Comparison of ENCODE assay signal across 8 cellular contexts in the genomic region with DNA sequence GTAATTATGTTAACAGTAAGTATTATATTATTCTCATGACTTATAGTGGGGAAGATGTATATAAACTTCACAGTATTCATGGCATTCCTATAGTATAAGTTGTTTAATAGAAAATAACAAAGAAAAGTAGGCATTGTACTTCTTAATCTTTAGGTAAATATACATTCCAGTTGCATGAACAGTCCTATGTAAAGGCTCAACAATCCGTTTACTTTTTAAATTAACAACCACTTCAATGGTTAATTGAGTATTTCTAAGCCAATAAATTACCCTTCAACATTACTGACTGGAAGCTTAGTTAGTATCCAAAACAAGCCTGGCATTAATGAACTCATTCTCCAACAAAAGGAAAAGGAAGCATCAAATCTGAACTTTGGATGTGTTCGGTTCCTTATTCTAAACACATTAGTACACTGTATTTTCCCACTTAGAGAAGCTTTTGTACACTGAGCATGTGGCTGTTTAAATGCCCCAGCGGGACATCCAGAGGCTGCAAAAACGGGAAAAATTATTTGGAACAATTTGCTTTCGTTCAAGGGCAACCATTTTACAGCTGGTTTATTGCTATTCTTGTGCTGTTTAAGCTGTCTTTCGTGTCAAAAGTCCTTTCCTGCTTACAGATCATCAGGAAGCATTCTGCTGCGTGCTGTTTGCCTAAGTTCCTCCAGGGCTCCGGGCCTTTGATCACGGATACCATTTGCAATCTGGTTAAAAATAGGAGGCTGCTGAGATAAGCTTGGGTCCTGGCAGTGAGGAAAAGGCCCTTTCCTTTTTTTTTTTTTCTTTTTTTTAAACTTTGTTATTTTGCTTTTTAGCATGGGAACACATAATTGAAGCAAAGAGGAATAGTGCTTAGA.
A peak's percentile ranks its signal among the peaks of the same experiment; 100 is the strongest.
DNase-seq lines count a peak whose midpoint lies in the region; ATAC-seq, FAIRE-seq and TF ChIP-seq lines count a peak whose summit lies in the region.

No MANE protein-coding gene starts in this region.

- H3K4me1 ChIP-seq in HUES6 (ENCODE audit: control insufficient read depth, insufficient read depth, low read length) (peaks cover 10% of the 10 kb centered on the region), small intestine (ENCODE audit: control insufficient read depth in 2 of 2, insufficient read depth in 1 of 2, low read depth in 1 of 2, low read length in 1 of 2) (no peaks in the 10 kb centered on the region)

- 0 out of 2 replicates have a peak overlapping the region, but pooled peaks have one; percentile 17 for H3K4me3 ChIP-seq in HUES6 (ENCODE audit: low read depth, low read length)
- no peak overlapping the region for H3K4me3 ChIP-seq in small intestine (ENCODE audit: low read depth in 1 of 2, low read length in 2 of 2)

- ATAC-seq in WTC11 (peak; percentile 96), HG02973 (IDR thresholded peaks at IDR 0.05; ENCODE audit: unreplicated experiment) (no peak), HG03175 (IDR thresholded peaks at IDR 0.05; ENCODE audit: unreplicated experiment) (no peak)

- peak overlapping the region; percentile 22; the same call in 1 of the 2 replicates for H3K27ac ChIP-seq in HUES6 (ENCODE audit: low read depth, low read length)
- peak overlapping the region in 1 of 2 donors; percentile 63 for H3K27ac ChIP-seq in small intestine (ENCODE audit: low read depth in 1 of 2, low read length in 1 of 2)

- DNase-seq in WTC11 (ENCODE audit: low spot score) (peak; percentile 25), iPS DF 4.7 (ENCODE audit: extremely low read depth, low spot score) (peak; percentile 28), small intestine (peak; percentile 43), NCI-H2196 (lab: John Stamatoyannopoulos, UW; ENCODE audit: unreplicated experiment) (no peak), RKO (ENCODE audit: low spot score) (no peak)

- TF ChIP-seq CTCF in WTC11 (IDR thresholded peaks at IDR 0.05): no peak

- 5 to 9% (median 9%) methylated on average over 9 of the region's 9 CpGs for WGBS in small intestine, 3 donors

- H3K36me3 ChIP-seq in HUES6 (ENCODE audit: control insufficient read depth, insufficient read depth, low read length): no peaks in the 10 kb centered on the region
- H3K36me3 ChIP-seq in small intestine (ENCODE audit: control insufficient read depth in 2 of 2, insufficient read depth in 2 of 2, low read length in 2 of 2): no peaks in the 10 kb centered on the region

- CTCF ChIA-PET in WTC11 (lab: Charles Lee): interaction anchor here (0.6 to 0.9 kb wide), 3 partner anchors 8 to 1224 kb away, joined by 3 to 4 read pairs (median 3); no protein-coding TSS in a partner anchor

- H3K9me3 ChIP-seq in HUES6 (ENCODE audit: control insufficient read depth, insufficient read depth, low read depth, low read length): no peaks in the 10 kb centered on the region
- H3K9me3 ChIP-seq in small intestine (ENCODE audit: control insufficient read depth, low read depth): no peaks in the 10 kb centered on the region

- POLR2A ChIA-PET in WTC11 (lab: Charles Lee): no interaction called here

- peak overlapping the region; percentile 50 for H3K9ac ChIP-seq in HUES6 (ENCODE audit: low read length)

- peaks cover 3% of the 10 kb centered on the region for H3K9me3 Mint-ChIP-seq in WTC11

- H3K4me3 Mint-ChIP-seq in WTC11: no peak overlapping the region; the same call in 1 of the 2 replicates

- no peak for FAIRE-seq in small intestine (lab: Jason Lieb, UNC)

- peaks cover 15% of the 10 kb centered on the region for H3K4me1 Mint-ChIP-seq in WTC11

- no peaks in the 10 kb centered on the region for H3K27me3 Mint-ChIP-seq in WTC11 (ENCODE audit: low read depth)

- no peaks in the 10 kb centered on the region for H3K27me3 ChIP-seq in HUES6 (ENCODE audit: control insufficient read depth, insufficient read depth, low read length)
- no peaks in the 10 kb centered on the region for H3K27me3 ChIP-seq in small intestine (ENCODE audit: control insufficient read depth in 2 of 2, insufficient read depth in 2 of 2, low read length in 2 of 2)

- H3K27ac Mint-ChIP-seq in WTC11: no peak overlapping the region

- no peaks in the 10 kb centered on the region for H3K36me3 Mint-ChIP-seq in WTC11

TF ChIP-seq in WTC11, 78 proteins besides CTCF, POLR2A, EP300 and RAD21:
- TF ChIP-seq, protein P1, sequence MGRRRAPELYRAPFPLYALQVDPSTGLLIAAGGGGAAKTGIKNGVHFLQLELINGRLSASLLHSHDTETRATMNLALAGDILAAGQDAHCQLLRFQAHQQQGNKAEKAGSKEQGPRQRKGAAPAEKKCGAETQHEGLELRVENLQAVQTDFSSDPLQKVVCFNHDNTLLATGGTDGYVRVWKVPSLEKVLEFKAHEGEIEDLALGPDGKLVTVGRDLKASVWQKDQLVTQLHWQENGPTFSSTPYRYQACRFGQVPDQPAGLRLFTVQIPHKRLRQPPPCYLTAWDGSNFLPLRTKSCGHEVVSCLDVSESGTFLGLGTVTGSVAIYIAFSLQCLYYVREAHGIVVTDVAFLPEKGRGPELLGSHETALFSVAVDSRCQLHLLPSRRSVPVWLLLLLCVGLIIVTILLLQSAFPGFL (CRISPR knock-in tag; IDR thresholded peaks at IDR 0.05; ENCODE audit: borderline replicate concordance): no peak
- peak; percentile 23; the same call in 1 of the 2 replicates for TF ChIP-seq RORB (CRISPR knock-in tag; IDR thresholded peaks at IDR 0.05)
- no peak for TF ChIP-seq ZNF671 (CRISPR knock-in tag; IDR thresholded peaks at IDR 0.05)
TF ChIP-seq in WTC11: peak in this region for 1.

Comparison
In these comparisons a context has a peak if more than half of its experiments do, and no peak if none do; other contexts are left out.
1. DNase-seq: peak in WTC11 (single experiment), iPS DF 4.7 (single experiment) and small intestine (single experiment); none in NCI-H2196 (single experiment) and RKO (single experiment).